ENCODE assay signal across 17 cellular contexts in genomic region chrX:119228506-119229290, GRCh38. TPM values are rescaled to one million over a fixed set of nuclear protein-coding genes. Genes with fewer than 3 reads are reported as not detected.
A peak's percentile ranks its signal among the peaks of the same experiment; 100 is the strongest.
DNase-seq lines count a peak whose midpoint lies in the region; ATAC-seq, FAIRE-seq and TF ChIP-seq lines count a peak whose summit lies in the region.
"Had no signal": no experiment of that assay in that cellular context is flagged by ENCODE, and none has a peak within 500 bp of the region (broad histone marks: within the 10 kb centered on the region; RNA-seq: fewer than 3 reads in every experiment).

No MANE protein-coding gene starts in this region.

- no peaks in the 10 kb centered on the region for H3K9me3 Mint-ChIP-seq in effector memory CD8-positive, alpha-beta T cell
- H3K9me3 Mint-ChIP-seq in Calu3 (ENCODE audit: low read depth, unreplicated experiment) = no peaks in the 10 kb centered on the region
- H3K9me3 Mint-ChIP-seq: T-helper 2 cell treated with Interferon-gamma antibody and Interleukin-4, amounts not matched to agents 5 μg/mL and 100 μg/mL, for 36 hours had no signal

- no peaks in the 10 kb centered on the region for H3K9me3 ChIP-seq in upper lobe of right lung
- H3K9me3 ChIP-seq: sigmoid colon, tibial artery had no signal

- TF ChIP-seq CTCF in upper lobe of right lung (IDR thresholded peaks at IDR 0.05) = no peak
- TF ChIP-seq CTCF in Calu3 (IDR thresholded peaks at IDR 0.05; ENCODE audit: unreplicated experiment) = no peak

- H3K4me1 ChIP-seq in upper lobe of right lung = no peaks in the 10 kb centered on the region
- H3K4me1 ChIP-seq: sigmoid colon, tibial artery had no signal

- no peak overlapping the region for H3K4me3 Mint-ChIP-seq in effector memory CD8-positive, alpha-beta T cell
- no peak overlapping the region for H3K4me3 Mint-ChIP-seq in Calu3 (ENCODE audit: low read depth, unreplicated experiment)
- H3K4me3 Mint-ChIP-seq: activated naive CD8-positive, alpha-beta T cell; T-helper 2 cell treated with Interferon-gamma antibody and Interleukin-4, amounts not matched to agents 5 μg/mL and 100 μg/mL, for 36 hours had no signal

- intact Hi-C loops in upper lobe of right lung (cut with DNase I) (no loop called here), Calu3 (cut with micrococcal nuclease; ENCODE audit: unreplicated experiment) (no loop called here)

- H3K4me3 ChIP-seq in upper lobe of right lung = no peak overlapping the region
- H3K4me3 ChIP-seq: sigmoid colon, tibial artery had no signal

- peaks cover 16 to 31% of the 10 kb centered on the region in 2 donors for H3K27me3 Mint-ChIP-seq in effector memory CD8-positive, alpha-beta T cell
- peaks cover 77% of the 10 kb centered on the region for H3K27me3 Mint-ChIP-seq in Calu3 (ENCODE audit: unreplicated experiment)

- no peaks in the 10 kb centered on the region for H3K4me1 Mint-ChIP-seq in effector memory CD8-positive, alpha-beta T cell (ENCODE audit: low read depth in 2 of 2)
- no peaks in the 10 kb centered on the region for H3K4me1 Mint-ChIP-seq in Calu3 (ENCODE audit: low read depth, unreplicated experiment)

- no peak overlapping the region for H3K27ac Mint-ChIP-seq in effector memory CD8-positive, alpha-beta T cell
- H3K27ac Mint-ChIP-seq in Calu3 (ENCODE audit: unreplicated experiment) = no peak overlapping the region
- H3K27ac Mint-ChIP-seq: activated naive CD8-positive, alpha-beta T cell; T-helper 2 cell treated with Interferon-gamma antibody and Interleukin-4, amounts not matched to agents 5 μg/mL and 100 μg/mL, for 36 hours had no signal

- peak; percentile 91 for FAIRE-seq in H54 (lab: Jason Lieb, UNC)

- CTCF ChIA-PET in Calu3 (lab: Charles Lee) = interaction anchor here (0.6 to 0.7 kb wide), 2 partner anchors 27 to 377 kb away, joined by 3 to 4 read pairs; no protein-coding TSS in a partner anchor

- no peaks in the 10 kb centered on the region for H3K36me3 ChIP-seq in upper lobe of right lung
- H3K36me3 ChIP-seq: sigmoid colon, tibial artery had no signal

- H3K27ac ChIP-seq in upper lobe of right lung = no peak overlapping the region
- H3K27ac ChIP-seq: sigmoid colon, tibial artery had no signal

- TF ChIP-seq POLR2A in H54 (IDR thresholded peaks at IDR 0.05; ENCODE audit: low read depth, low read length) = no peak

- H3K36me3 Mint-ChIP-seq in effector memory CD8-positive, alpha-beta T cell (ENCODE audit: insufficient read depth) = no peaks in the 10 kb centered on the region
- no peaks in the 10 kb centered on the region for H3K36me3 Mint-ChIP-seq in Calu3 (ENCODE audit: insufficient read depth, unreplicated experiment)
- H3K36me3 Mint-ChIP-seq: activated naive CD8-positive, alpha-beta T cell had no signal

- ATAC-seq in effector memory CD8-positive, alpha-beta T cell (replicated peaks) = no peak
- no peak for ATAC-seq in upper lobe of right lung

- DNase-seq in A172 (ENCODE audit: low spot score) (peak; percentile 42), H54 (ENCODE audit: insufficient read length, low spot score) (peak; percentile 47), amniotic stem cell (lab: John Stamatoyannopoulos, UW) (peak; percentile 27), foreskin melanocyte (peak; percentile 29), T-helper 2 cell (no peak), upper lobe of right lung (no peak), Calu3 (no peak)
- DNase-seq in effector memory CD8-positive, alpha-beta T cell = no peak
- DNase-seq: AML-193; effector CD8-positive, alpha-beta T cell; GF-D8; Kasumi-1; NCI-H2081 treated with DMSO at 0.1 percent for 48 hours; sigmoid colon; tibial artery had no signal

- no TSS peak for BruUV-seq in Calu3 (replicated peaks; lab: Mats Ljungman, UMichigan)

- no peaks in the 10 kb centered on the region for H3K27me3 ChIP-seq in upper lobe of right lung
- H3K27me3 ChIP-seq: sigmoid colon, tibial artery had no signal

RNA-seq across cellular contexts. Expression of gene PGRMC1, which starts 7.4 kb away (rescaled TPM):
- total RNA-seq in A172 (2014; rRNA removed; shearing (Covaris generic)) = 79.5 and 85.1 TPM in 2 replicates
- total RNA-seq in upper lobe of right lung = 74.9 TPM
- 121 and 126 TPM in 2 replicates for total RNA-seq in Calu3 (2022)

Comparison
In these comparisons a context has a peak if more than half of its experiments do, and no peak if none do; other contexts are left out.
1. DNase-seq: peak in A172 (single experiment), H54 (single experiment), amniotic stem cell (single experiment) and foreskin melanocyte (single experiment); none in T-helper 2 cell (0 of 5), effector memory CD8-positive, alpha-beta T cell (0 of 3), upper lobe of right lung (single experiment) and Calu3 (single experiment).